Comparison of ENCODE assay signal across 7 cellular contexts in the genomic region with DNA sequence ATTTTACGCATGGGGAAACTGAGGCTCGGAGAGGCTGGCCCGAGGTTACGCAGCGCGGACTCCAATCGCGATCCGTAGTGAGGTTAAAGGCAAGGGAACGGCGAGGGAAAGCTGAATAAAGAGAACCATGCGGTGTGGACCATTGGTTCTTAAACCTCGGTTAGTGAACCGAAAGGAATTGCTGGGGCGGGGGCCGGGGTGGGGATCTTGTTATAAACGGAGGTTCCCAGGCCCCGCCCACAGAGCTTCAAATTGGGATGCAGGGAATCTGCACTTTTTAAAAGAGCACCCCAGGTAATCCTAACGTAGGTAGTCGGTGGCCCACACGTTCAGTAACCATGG. TPM values are rescaled to one million over a fixed set of nuclear protein-coding genes. Genes with fewer than 3 reads are reported as not detected.
A peak's percentile ranks its signal among the peaks of the same experiment; 100 is the strongest.
DNase-seq lines count a peak whose midpoint lies in the region; ATAC-seq lines count a peak whose summit lies in the region.

No MANE protein-coding gene starts in this region.

- H3K9me3 Mint-ChIP-seq in dendritic cell treated with granulocyte-macrophage colony-stimulating factor and Interleukin-4, amounts not matched to agents 40 ng/mL and 50 ng/mL, for 4 days = no peaks in the 10 kb centered on the region
- no peaks in the 10 kb centered on the region for H3K9me3 Mint-ChIP-seq in natural killer cell treated with Interleukin-12 subunit alpha and Interleukin-12 subunit beta and Interleukin-15 and Interleukin-18, amount 100 ng/mL, for 72 hours

- peak overlapping the region; percentile 94 for H3K4me3 Mint-ChIP-seq in dendritic cell treated with granulocyte-macrophage colony-stimulating factor and Interleukin-4, amounts not matched to agents 40 ng/mL and 50 ng/mL, for 4 days
- peak overlapping the region; percentile 88 for H3K4me3 Mint-ChIP-seq in natural killer cell treated with Interleukin-12 subunit alpha and Interleukin-12 subunit beta and Interleukin-15 and Interleukin-18, amount 100 ng/mL, for 72 hours

- H3K36me3 Mint-ChIP-seq in dendritic cell treated with granulocyte-macrophage colony-stimulating factor and Interleukin-4, amounts not matched to agents 40 ng/mL and 50 ng/mL, for 4 days (ENCODE audit: low read depth) = peaks cover 22% of the 10 kb centered on the region
- peaks cover 13% of the 10 kb centered on the region for H3K36me3 Mint-ChIP-seq in natural killer cell treated with Interleukin-12 subunit alpha and Interleukin-12 subunit beta and Interleukin-15 and Interleukin-18, amount 100 ng/mL, for 72 hours

- peaks cover 29% of the 10 kb centered on the region for H3K4me1 Mint-ChIP-seq in dendritic cell treated with granulocyte-macrophage colony-stimulating factor and Interleukin-4, amounts not matched to agents 40 ng/mL and 50 ng/mL, for 4 days (ENCODE audit: low read depth)
- peaks cover 18 to 20% of the 10 kb centered on the region in 2 donors for H3K4me1 Mint-ChIP-seq in natural killer cell treated with Interleukin-12 subunit alpha and Interleukin-12 subunit beta and Interleukin-15 and Interleukin-18, amount 100 ng/mL, for 72 hours (ENCODE audit: low read depth in 2 of 2)

- no peaks in the 10 kb centered on the region for H3K27me3 Mint-ChIP-seq in dendritic cell treated with granulocyte-macrophage colony-stimulating factor and Interleukin-4, amounts not matched to agents 40 ng/mL and 50 ng/mL, for 4 days
- H3K27me3 Mint-ChIP-seq in natural killer cell treated with Interleukin-12 subunit alpha and Interleukin-12 subunit beta and Interleukin-15 and Interleukin-18, amount 100 ng/mL, for 72 hours = peaks cover 0 to 3% of the 10 kb centered on the region in 2 donors

- intact Hi-C loops in dendritic cell treated with granulocyte-macrophage colony-stimulating factor and Interleukin-4, amounts not matched to agents 40 ng/mL and 50 ng/mL, for 4 days (cut with micrococcal nuclease) = no loop called here

- ATAC-seq in GM19395 (IDR thresholded peaks at IDR 0.05; ENCODE audit: unreplicated experiment) (peak; percentile 28), HG02759 (IDR thresholded peaks at IDR 0.05; ENCODE audit: unreplicated experiment) (no peak)
- no peak for ATAC-seq in natural killer cell treated with Interleukin-12 subunit alpha and Interleukin-12 subunit beta and Interleukin-15 and Interleukin-18, amount 100 ng/mL, for 72 hours

- H3K27ac Mint-ChIP-seq in dendritic cell treated with granulocyte-macrophage colony-stimulating factor and Interleukin-4, amounts not matched to agents 40 ng/mL and 50 ng/mL, for 4 days = peak overlapping the region; percentile 82
- H3K27ac Mint-ChIP-seq in natural killer cell treated with Interleukin-12 subunit alpha and Interleukin-12 subunit beta and Interleukin-15 and Interleukin-18, amount 100 ng/mL, for 72 hours = peak overlapping the region; percentile 75 to 90

- DNase-seq in NCI-H2227 treated with DMSO at 0.1 percent for 48 hours (lab: John Stamatoyannopoulos, UW) = peak; percentile 66
- DNase-seq in natural killer cell treated with Interleukin-12 subunit alpha and Interleukin-12 subunit beta and Interleukin-15 and Interleukin-18, amount 100 ng/mL, for 72 hours (ENCODE audit: low spot score) = no peak
- no peak for DNase-seq in occipital lobe (lab: John Stamatoyannopoulos, UW)
- DNase-seq in dermis blood vessel endothelial cell = no peak

RNA-seq across cellular contexts. Expression of a gene that starts 0.5 kb away (rescaled TPM):
- total RNA-seq in natural killer cell treated with Interleukin-12 subunit alpha and Interleukin-12 subunit beta and Interleukin-15 and Interleukin-18, amount 100 ng/mL, for 72 hours = 1 to 10 TPM in 1 of 2 donors, under 1 TPM in 1; 0.74 to 3.3 TPM
- total RNA-seq in occipital lobe (10.8 TPM), dermis blood vessel endothelial cell (10.5 and 16.7 TPM in 2 replicates)

RNA-seq across cellular contexts. Expression of a gene that starts 0.6 kb away (rescaled TPM):
- total RNA-seq in natural killer cell treated with Interleukin-12 subunit alpha and Interleukin-12 subunit beta and Interleukin-15 and Interleukin-18, amount 100 ng/mL, for 72 hours = 10 to 100 TPM; 16.8 to 32.8 TPM
- total RNA-seq in occipital lobe = 20.1 TPM
- 15.8 and 16.3 TPM in 2 replicates for total RNA-seq in dermis blood vessel endothelial cell
